Comparison of ENCODE assay signal across 21 cellular contexts in genomic region chr4:145102619-145103018, GRCh38.
"Had no signal": no experiment of that assay in that cellular context is flagged by ENCODE, and none has a peak within 500 bp of the region (broad histone marks: within the 10 kb centered on the region; RNA-seq: fewer than 3 reads in every experiment).

No MANE protein-coding gene starts in this region.

- H3K27ac ChIP-seq: body of pancreas, dorsolateral prefrontal cortex, heart right ventricle, left ventricle myocardium inferior, thoracic aorta, upper lobe of left lung had no signal

- H3K27ac Mint-ChIP-seq: activated CD4-positive, alpha-beta memory T cell treated with anti-CD3 and anti-CD28 coated beads, Interleukin-2, amount 10 ng/mL, durations not matched to agents 7 days and 5 days; activated naive CD8-positive, alpha-beta T cell treated with anti-CD3 and anti-CD28 coated beads, Interleukin-2, amount 10 ng/mL, durations not matched to agents 7 days and 5 days; activated T-helper 17 cell treated with anti-CD3 and anti-CD28 coated beads, Interleukin-2, amount 50 U/mL, for 72 hours; stimulated activated naive B cell treated with anti-CD40 and anti-IgM and Interleukin-4, amounts not matched to agents 10 μg/mL and 1 μg/mL and 100 μg/mL, for 72 hours; WTC11 had no signal

- H3K27me3 ChIP-seq: body of pancreas, dorsolateral prefrontal cortex, heart right ventricle, upper lobe of left lung had no signal

- DNase-seq: activated CD4-positive, alpha-beta memory T cell treated with anti-CD3 and anti-CD28 coated beads, Interleukin-2, amount 10 ng/mL, durations not matched to agents 7 days and 5 days; activated CD4-positive, alpha-beta T cell treated with anti-CD3 and anti-CD28 coated beads for 4 hours; activated naive CD4-positive, alpha-beta T cell treated with Interleukin-2 at 50 U/mL for 16 hours; activated naive CD8-positive, alpha-beta T cell treated with anti-CD3 and anti-CD28 coated beads, Interleukin-2, amount 10 ng/mL, durations not matched to agents 7 days and 5 days; activated T-cell treated with anti-CD3 and anti-CD28 coated beads, Interleukin-2, amount 50 U/mL, for 1 hour; amygdala; body of pancreas; dorsolateral prefrontal cortex; heart right ventricle; kidney glomerular epithelial cell; left ventricle myocardium inferior; mammary epithelial cell; naive B cell; retina; stimulated activated naive B cell treated with anti-CD40 and anti-IgM and Interleukin-4, amounts not matched to agents 10 μg/mL and 1 μg/mL and 100 μg/mL, for 72 hours; upper lobe of left lung had no signal

- H3K9me3 ChIP-seq: body of pancreas, heart right ventricle, left ventricle myocardium inferior, thoracic aorta, upper lobe of left lung had no signal

- ATAC-seq: activated T-helper 17 cell treated with anti-CD3 and anti-CD28 coated beads, Interleukin-2, amount 50 U/mL, for 72 hours; body of pancreas; heart right ventricle; stimulated activated naive B cell treated with anti-CD40 and anti-IgM and Interleukin-4, amounts not matched to agents 10 μg/mL and 1 μg/mL and 100 μg/mL, for 72 hours; WTC11 had no signal

- H3K9me3 Mint-ChIP-seq: activated CD4-positive, alpha-beta memory T cell treated with anti-CD3 and anti-CD28 coated beads, Interleukin-2, amount 10 ng/mL, durations not matched to agents 7 days and 5 days; activated naive CD8-positive, alpha-beta T cell treated with anti-CD3 and anti-CD28 coated beads, Interleukin-2, amount 10 ng/mL, durations not matched to agents 7 days and 5 days; activated T-helper 17 cell treated with anti-CD3 and anti-CD28 coated beads, Interleukin-2, amount 50 U/mL, for 72 hours; naive B cell; neural crest cell; stimulated activated naive B cell treated with anti-CD40 and anti-IgM and Interleukin-4, amounts not matched to agents 10 μg/mL and 1 μg/mL and 100 μg/mL, for 72 hours; WTC11 had no signal

- FAIRE-seq: frontal cortex had no signal

- H3K4me3 Mint-ChIP-seq: activated CD4-positive, alpha-beta memory T cell treated with anti-CD3 and anti-CD28 coated beads, Interleukin-2, amount 10 ng/mL, durations not matched to agents 7 days and 5 days; activated naive CD8-positive, alpha-beta T cell treated with anti-CD3 and anti-CD28 coated beads, Interleukin-2, amount 10 ng/mL, durations not matched to agents 7 days and 5 days; activated T-helper 17 cell treated with anti-CD3 and anti-CD28 coated beads, Interleukin-2, amount 50 U/mL, for 72 hours; naive B cell; neural crest cell; stimulated activated naive B cell treated with anti-CD40 and anti-IgM and Interleukin-4, amounts not matched to agents 10 μg/mL and 1 μg/mL and 100 μg/mL, for 72 hours; WTC11 had no signal

- H3K27me3 Mint-ChIP-seq: activated CD4-positive, alpha-beta memory T cell treated with anti-CD3 and anti-CD28 coated beads, Interleukin-2, amount 10 ng/mL, durations not matched to agents 7 days and 5 days; activated naive CD8-positive, alpha-beta T cell treated with anti-CD3 and anti-CD28 coated beads, Interleukin-2, amount 10 ng/mL, durations not matched to agents 7 days and 5 days; activated T-helper 17 cell treated with anti-CD3 and anti-CD28 coated beads, Interleukin-2, amount 50 U/mL, for 72 hours; naive B cell; stimulated activated naive B cell treated with anti-CD40 and anti-IgM and Interleukin-4, amounts not matched to agents 10 μg/mL and 1 μg/mL and 100 μg/mL, for 72 hours had no signal

- H3K4me3 ChIP-seq: body of pancreas, dorsolateral prefrontal cortex, heart right ventricle, left ventricle myocardium inferior, thoracic aorta, upper lobe of left lung had no signal

- H3K36me3 Mint-ChIP-seq: naive B cell had no signal
